Comparison of ENCODE assay signal across 8 cellular contexts in genomic region chr5:43602818-43603534, GRCh38. TPM values are rescaled to one million over a fixed set of nuclear protein-coding genes. Genes with fewer than 3 reads are reported as not detected.
A peak's percentile ranks its signal among the peaks of the same experiment; 100 is the strongest.
DNase-seq lines count a peak whose midpoint lies in the region; ATAC-seq and TF ChIP-seq lines count a peak whose summit lies in the region.

Gene NNT, plus strand, starts transcription at chr5:43603180. Its CDS starts 6,016 bp downstream, at chr5:43609196.

- POLR2A ChIA-PET in AG04450 (lab: Yijun Ruan, JAX) = interaction anchor here (0.6 to 1.5 kb wide), 3 partner anchors 43 to 88 kb away, joined by 5 to 13 read pairs (median 8); partner anchors contain the start of gene C5orf34

- H3K27me3 ChIP-seq in AG04450 (ENCODE audit: control insufficient read depth, insufficient read depth, low read length) = no peaks in the 10 kb centered on the region
- no peaks in the 10 kb centered on the region for H3K27me3 ChIP-seq in left lung

- peaks cover 0 to 9% of the 10 kb centered on the region in 2 donors for H3K36me3 ChIP-seq in left lung

- H3K4me1 ChIP-seq in left lung = peaks cover 7 to 23% of the 10 kb centered on the region in 2 donors

- no peak for DNase-seq in AG04450 (ENCODE audit: low read depth, low spot score)
- DNase-seq in NCI-H345 (lab: John Stamatoyannopoulos, UW) = peak; percentile 82
- DNase-seq in activated CD4-positive, alpha-beta T cell treated with anti-CD3 and anti-CD28 coated beads for 4 hours = peak; percentile 70
- peak; percentile 79 for DNase-seq in coronary artery (ENCODE audit: low spot score)
- peak; percentile 85 to 97 for DNase-seq in left lung
- DNase-seq in stimulated activated CD4-positive, alpha-beta T cell treated with anti-CD3 and anti-CD28 coated beads, Interleukin-2, amount 100 ng/mL, for 48 hours = peak; percentile 70 to 73

- no peak for TF ChIP-seq CTCF in AG04450 (IDR thresholded peaks at IDR 0.05; ENCODE audit: low read depth, low read length)
- TF ChIP-seq CTCF in coronary artery (IDR thresholded peaks at IDR 0.05) = no peak
- TF ChIP-seq CTCF in left lung (IDR thresholded peaks at IDR 0.05) = no peak

- ATAC-seq in GM18868 (IDR thresholded peaks at IDR 0.05; ENCODE audit: unreplicated experiment) = peak; percentile 75
- peak; percentile 75 for ATAC-seq in HG03103 (IDR thresholded peaks at IDR 0.05; ENCODE audit: low read depth, unreplicated experiment)
- peak; percentile 91 for ATAC-seq in left lung

- intact Hi-C loops in left lung (cut with DNase I) = no loop called here

- H3K9me3 ChIP-seq in AG04450 (ENCODE audit: control insufficient read depth, insufficient read depth, low read length) (no peaks in the 10 kb centered on the region), left lung (no peaks in the 10 kb centered on the region)

- CTCF ChIA-PET in AG04450 (lab: Charles Lee) = interaction anchor here (0.7 to 1.5 kb wide), 5 partner anchors 29 to 1820 kb away, joined by 3 to 5 read pairs (median 3); no protein-coding TSS in a partner anchor

- H3K27ac ChIP-seq in AG04450 (ENCODE audit: low read depth, low read length) (peak within 1 kb of the TSS; percentile 63), coronary artery (peak within 1 kb of the TSS; percentile 90), left lung (peak within 1 kb of the TSS; percentile 85 to 86)

- H3K4me3 ChIP-seq in AG04450 (ENCODE audit: low read depth, low read length) = peak within 1 kb of the TSS; percentile 70
- peak within 1 kb of the TSS; percentile 83 for H3K4me3 ChIP-seq in coronary artery
- H3K4me3 ChIP-seq in left lung = peak within 1 kb of the TSS; percentile 86 to 89

RNA-seq across cellular contexts. Expression of gene NNT, which starts in this region (rescaled TPM):
- 55.4 and 64.6 TPM in 2 replicates for polyA plus RNA-seq in AG04450 (2011; rRNA removed)
- polyA minus RNA-seq in AG04450 (2011; rRNA and poly(A)+ RNA removed) = 80.7 and 92.3 TPM in 2 replicates
- total RNA-seq in left lung = 100 to 1,000 TPM in 1 of 2 donors, 10 to 100 TPM in 1; 72.5 to 112 TPM
